8 cellular contexts compared by ENCODE assay signal in genomic region chr5:95647886-95648860, GRCh38. TPM values are rescaled to one million over a fixed set of nuclear protein-coding genes. Genes with fewer than 3 reads are reported as not detected.
DNase-seq lines count a peak whose midpoint lies in the region; ATAC-seq and TF ChIP-seq lines count a peak whose summit lies in the region.

No MANE protein-coding gene starts in this region.

- no peak for TF ChIP-seq CTCF in right atrium auricular region (IDR thresholded peaks at IDR 0.05)
- TF ChIP-seq CTCF in gastroesophageal sphincter (IDR thresholded peaks at IDR 0.05) = no peak
- TF ChIP-seq CTCF in upper lobe of right lung (IDR thresholded peaks at IDR 0.05) = no peak

- H3K9me3 Mint-ChIP-seq in T-helper 2 cell treated with Interferon-gamma antibody and Interleukin-4, amounts not matched to agents 5 μg/mL and 100 μg/mL, for 36 hours = no peaks in the 10 kb centered on the region

- H3K27me3 Mint-ChIP-seq in T-helper 2 cell treated with Interferon-gamma antibody and Interleukin-4, amounts not matched to agents 5 μg/mL and 100 μg/mL, for 36 hours (ENCODE audit: low read depth) = no peaks in the 10 kb centered on the region

- no peak for DNase-seq in right atrium auricular region (ENCODE audit: low spot score)
- no peak for DNase-seq in Right ventricle myocardium inferior (ENCODE audit: missing footprints)
- peak; percentile 17 for DNase-seq in T-helper 2 cell treated with Interferon-gamma antibody and Interleukin-4, amounts not matched to agents 5 μg/mL and 100 μg/mL, for 36 hours (ENCODE audit: low spot score)
- DNase-seq in upper lobe of right lung = no peak
- no peak for DNase-seq in NCI-H187 (lab: John Stamatoyannopoulos, UW)
- DNase-seq in NCI-H524 (lab: John Stamatoyannopoulos, UW) = no peak
- DNase-seq in hippocampal formation (lab: John Stamatoyannopoulos, UW) = no peak

- TF ChIP-seq EP300 in gastroesophageal sphincter (IDR thresholded peaks at IDR 0.05) = no peak

- H3K9me3 ChIP-seq in right atrium auricular region (no peaks in the 10 kb centered on the region), gastroesophageal sphincter (no peaks in the 10 kb centered on the region), upper lobe of right lung (no peaks in the 10 kb centered on the region)

- peak overlapping the region; percentile 95 for H3K27ac ChIP-seq in right atrium auricular region
- H3K27ac ChIP-seq in gastroesophageal sphincter = peak overlapping the region; percentile 80 to 94 (median 89)
- H3K27ac ChIP-seq in upper lobe of right lung = peak overlapping the region; percentile 97

- ATAC-seq in Right ventricle myocardium inferior (no peak), gastroesophageal sphincter (no peak), upper lobe of right lung (no peak)

- H3K4me1 Mint-ChIP-seq in T-helper 2 cell treated with Interferon-gamma antibody and Interleukin-4, amounts not matched to agents 5 μg/mL and 100 μg/mL, for 36 hours (ENCODE audit: low read depth) = peaks cover 36% of the 10 kb centered on the region

- peaks cover 7% of the 10 kb centered on the region for H3K36me3 Mint-ChIP-seq in T-helper 2 cell treated with Interferon-gamma antibody and Interleukin-4, amounts not matched to agents 5 μg/mL and 100 μg/mL, for 36 hours (ENCODE audit: low read depth)

- H3K27ac Mint-ChIP-seq in T-helper 2 cell treated with Interferon-gamma antibody and Interleukin-4, amounts not matched to agents 5 μg/mL and 100 μg/mL, for 36 hours = peak overlapping the region; percentile 67

- H3K4me1 ChIP-seq in right atrium auricular region (peaks cover 0 to 10% of the 10 kb centered on the region in 2 donors), gastroesophageal sphincter (peaks cover 6 to 23% (median 10%) of the 10 kb centered on the region in 3 donors), upper lobe of right lung (peaks cover 8% of the 10 kb centered on the region)

- H3K4me3 ChIP-seq in right atrium auricular region (no peak overlapping the region), gastroesophageal sphincter (no peak overlapping the region), upper lobe of right lung (no peak overlapping the region)

- no peaks in the 10 kb centered on the region for H3K36me3 ChIP-seq in right atrium auricular region
- H3K36me3 ChIP-seq in gastroesophageal sphincter = peaks cover 0 to 7% of the 10 kb centered on the region in 2 donors
- no peaks in the 10 kb centered on the region for H3K36me3 ChIP-seq in upper lobe of right lung

- WGBS in gastroesophageal sphincter (ENCODE audit: low coverage in 1 of 2), 2 donors = 80 to 94% methylated on average over 12 of the region's 12 CpGs

- peak overlapping the region; percentile 62 for H3K4me3 Mint-ChIP-seq in T-helper 2 cell treated with Interferon-gamma antibody and Interleukin-4, amounts not matched to agents 5 μg/mL and 100 μg/mL, for 36 hours

- no peak for TF ChIP-seq POLR2A in gastroesophageal sphincter (IDR thresholded peaks at IDR 0.05)

- no peaks in the 10 kb centered on the region for H3K27me3 ChIP-seq in right atrium auricular region
- no peaks in the 10 kb centered on the region for H3K27me3 ChIP-seq in gastroesophageal sphincter
- no peaks in the 10 kb centered on the region for H3K27me3 ChIP-seq in upper lobe of right lung

- intact Hi-C loops in Right ventricle myocardium inferior (cut with DNase I) = loop anchor here (5.0 to 10.0 kb wide), 4 partner anchors 84 to 957 kb away; partner anchors contain the start of genes ELL2 and RHOBTB3
- intact Hi-C loops in upper lobe of right lung (cut with DNase I) = loop anchor here (10.0 kb wide), 1 partner anchor 197 kb away; no protein-coding TSS in a partner anchor

RNA-seq across cellular contexts. Expression of gene RFESD, which starts 1.6 kb away (rescaled TPM):
- total RNA-seq in right atrium auricular region (1 to 10 TPM; 1.9 to 2.5 TPM), Right ventricle myocardium inferior (3.0 TPM), gastroesophageal sphincter (1 to 10 TPM in 3 of 4 donors, under 1 TPM in 1; 0.89 to 2.6 (median 1.8) TPM), upper lobe of right lung (3.7 TPM)

RNA-seq across cellular contexts. Expression of gene GPR150, which starts 28.3 kb away (rescaled TPM):
- total RNA-seq in right atrium auricular region (not detected), Right ventricle myocardium inferior (not detected), gastroesophageal sphincter (under 1 TPM in 2 of 4 donors, not detected in 2; 0.31 to 0.39 TPM), upper lobe of right lung (0.49 TPM)

RNA-seq across cellular contexts. Expression of gene SPATA9, which starts 34.6 kb away (rescaled TPM):
- total RNA-seq in right atrium auricular region (under 1 TPM in 1 of 2 donors, not detected in 1; 0.30 TPM), Right ventricle myocardium inferior (not detected), gastroesophageal sphincter (under 1 TPM in 1 of 4 donors, not detected in 3; 0.27 TPM), upper lobe of right lung (not detected)
